ENCODE assay signal across 1 cellular context in the genomic region with DNA sequence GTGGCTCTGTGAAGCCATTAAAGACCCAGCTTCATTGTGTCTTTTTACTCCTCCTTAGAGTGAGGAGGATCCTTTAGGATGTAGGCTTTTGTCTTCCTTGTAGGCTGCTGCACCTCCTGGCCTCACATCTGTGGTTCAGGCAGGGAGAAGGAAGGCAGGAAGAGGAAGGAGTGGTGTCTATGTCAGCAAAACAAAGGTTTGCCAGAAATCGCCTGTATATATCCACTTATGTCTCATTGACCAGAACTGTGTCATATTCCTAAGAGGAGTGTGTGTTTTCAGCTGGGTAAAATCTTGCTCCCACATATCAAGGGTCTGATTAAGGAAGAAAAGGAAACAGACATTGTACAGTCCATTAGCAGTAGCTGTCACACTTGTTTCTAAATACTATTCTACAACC.
TF ChIP-seq lines count a peak whose summit lies in the region.

No MANE protein-coding gene starts in this region.

TF ChIP-seq in WTC11, 78 proteins besides CTCF, POLR2A, EP300 and RAD21 (continued from another document):
- TF ChIP-seq, protein P1, sequence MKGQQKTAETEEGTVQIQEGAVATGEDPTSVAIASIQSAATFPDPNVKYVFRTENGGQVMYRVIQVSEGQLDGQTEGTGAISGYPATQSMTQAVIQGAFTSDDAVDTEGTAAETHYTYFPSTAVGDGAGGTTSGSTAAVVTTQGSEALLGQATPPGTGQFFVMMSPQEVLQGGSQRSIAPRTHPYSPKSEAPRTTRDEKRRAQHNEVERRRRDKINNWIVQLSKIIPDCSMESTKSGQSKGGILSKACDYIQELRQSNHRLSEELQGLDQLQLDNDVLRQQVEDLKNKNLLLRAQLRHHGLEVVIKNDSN (CRISPR knock-in tag; IDR thresholded peaks at IDR 0.05), result no peak
- TF ChIP-seq NR1H2 (CRISPR knock-in tag; IDR thresholded peaks at IDR 0.05) (no peak), TEAD4 (CRISPR knock-in tag; IDR thresholded peaks at IDR 0.05) (no peak), GTF2I (CRISPR knock-in tag; conservative IDR thresholded peaks at IDR 0.05) (no peak), EMX1 (CRISPR knock-in tag; IDR thresholded peaks at IDR 0.05) (no peak), KAT7 (CRISPR knock-in tag; IDR thresholded peaks at IDR 0.05; ENCODE audit: borderline replicate concordance) (no peak), NFATC4 (CRISPR knock-in tag; IDR thresholded peaks at IDR 0.05) (no peak), CREB1 (CRISPR knock-in tag; IDR thresholded peaks at IDR 0.05) (no peak), NFE2L1 (CRISPR knock-in tag; IDR thresholded peaks at IDR 0.05) (no peak), ZNF121 (CRISPR knock-in tag; IDR thresholded peaks at IDR 0.05) (no peak)
- TF ChIP-seq, protein P2, sequence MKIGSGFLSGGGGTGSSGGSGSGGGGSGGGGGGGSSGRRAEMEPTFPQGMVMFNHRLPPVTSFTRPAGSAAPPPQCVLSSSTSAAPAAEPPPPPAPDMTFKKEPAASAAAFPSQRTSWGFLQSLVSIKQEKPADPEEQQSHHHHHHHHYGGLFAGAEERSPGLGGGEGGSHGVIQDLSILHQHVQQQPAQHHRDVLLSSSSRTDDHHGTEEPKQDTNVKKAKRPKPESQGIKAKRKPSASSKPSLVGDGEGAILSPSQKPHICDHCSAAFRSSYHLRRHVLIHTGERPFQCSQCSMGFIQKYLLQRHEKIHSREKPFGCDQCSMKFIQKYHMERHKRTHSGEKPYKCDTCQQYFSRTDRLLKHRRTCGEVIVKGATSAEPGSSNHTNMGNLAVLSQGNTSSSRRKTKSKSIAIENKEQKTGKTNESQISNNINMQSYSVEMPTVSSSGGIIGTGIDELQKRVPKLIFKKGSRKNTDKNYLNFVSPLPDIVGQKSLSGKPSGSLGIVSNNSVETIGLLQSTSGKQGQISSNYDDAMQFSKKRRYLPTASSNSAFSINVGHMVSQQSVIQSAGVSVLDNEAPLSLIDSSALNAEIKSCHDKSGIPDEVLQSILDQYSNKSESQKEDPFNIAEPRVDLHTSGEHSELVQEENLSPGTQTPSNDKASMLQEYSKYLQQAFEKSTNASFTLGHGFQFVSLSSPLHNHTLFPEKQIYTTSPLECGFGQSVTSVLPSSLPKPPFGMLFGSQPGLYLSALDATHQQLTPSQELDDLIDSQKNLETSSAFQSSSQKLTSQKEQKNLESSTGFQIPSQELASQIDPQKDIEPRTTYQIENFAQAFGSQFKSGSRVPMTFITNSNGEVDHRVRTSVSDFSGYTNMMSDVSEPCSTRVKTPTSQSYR (CRISPR knock-in tag; IDR thresholded peaks at IDR 0.05), result no peak
- TF ChIP-seq, protein P3, sequence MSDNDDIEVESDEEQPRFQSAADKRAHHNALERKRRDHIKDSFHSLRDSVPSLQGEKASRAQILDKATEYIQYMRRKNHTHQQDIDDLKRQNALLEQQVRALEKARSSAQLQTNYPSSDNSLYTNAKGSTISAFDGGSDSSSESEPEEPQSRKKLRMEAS (CRISPR knock-in tag; IDR thresholded peaks at IDR 0.05), result no peak
- TF ChIP-seq, protein P4, sequence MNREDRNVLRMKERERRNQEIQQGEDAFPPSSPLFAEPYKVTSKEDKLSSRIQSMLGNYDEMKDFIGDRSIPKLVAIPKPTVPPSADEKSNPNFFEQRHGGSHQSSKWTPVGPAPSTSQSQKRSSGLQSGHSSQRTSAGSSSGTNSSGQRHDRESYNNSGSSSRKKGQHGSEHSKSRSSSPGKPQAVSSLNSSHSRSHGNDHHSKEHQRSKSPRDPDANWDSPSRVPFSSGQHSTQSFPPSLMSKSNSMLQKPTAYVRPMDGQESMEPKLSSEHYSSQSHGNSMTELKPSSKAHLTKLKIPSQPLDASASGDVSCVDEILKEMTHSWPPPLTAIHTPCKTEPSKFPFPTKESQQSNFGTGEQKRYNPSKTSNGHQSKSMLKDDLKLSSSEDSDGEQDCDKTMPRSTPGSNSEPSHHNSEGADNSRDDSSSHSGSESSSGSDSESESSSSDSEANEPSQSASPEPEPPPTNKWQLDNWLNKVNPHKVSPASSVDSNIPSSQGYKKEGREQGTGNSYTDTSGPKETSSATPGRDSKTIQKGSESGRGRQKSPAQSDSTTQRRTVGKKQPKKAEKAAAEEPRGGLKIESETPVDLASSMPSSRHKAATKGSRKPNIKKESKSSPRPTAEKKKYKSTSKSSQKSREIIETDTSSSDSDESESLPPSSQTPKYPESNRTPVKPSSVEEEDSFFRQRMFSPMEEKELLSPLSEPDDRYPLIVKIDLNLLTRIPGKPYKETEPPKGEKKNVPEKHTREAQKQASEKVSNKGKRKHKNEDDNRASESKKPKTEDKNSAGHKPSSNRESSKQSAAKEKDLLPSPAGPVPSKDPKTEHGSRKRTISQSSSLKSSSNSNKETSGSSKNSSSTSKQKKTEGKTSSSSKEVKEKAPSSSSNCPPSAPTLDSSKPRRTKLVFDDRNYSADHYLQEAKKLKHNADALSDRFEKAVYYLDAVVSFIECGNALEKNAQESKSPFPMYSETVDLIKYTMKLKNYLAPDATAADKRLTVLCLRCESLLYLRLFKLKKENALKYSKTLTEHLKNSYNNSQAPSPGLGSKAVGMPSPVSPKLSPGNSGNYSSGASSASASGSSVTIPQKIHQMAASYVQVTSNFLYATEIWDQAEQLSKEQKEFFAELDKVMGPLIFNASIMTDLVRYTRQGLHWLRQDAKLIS (CRISPR knock-in tag; IDR thresholded peaks at IDR 0.05; ENCODE audit: borderline replicate concordance), result no peak
- TF ChIP-seq, protein P5, sequence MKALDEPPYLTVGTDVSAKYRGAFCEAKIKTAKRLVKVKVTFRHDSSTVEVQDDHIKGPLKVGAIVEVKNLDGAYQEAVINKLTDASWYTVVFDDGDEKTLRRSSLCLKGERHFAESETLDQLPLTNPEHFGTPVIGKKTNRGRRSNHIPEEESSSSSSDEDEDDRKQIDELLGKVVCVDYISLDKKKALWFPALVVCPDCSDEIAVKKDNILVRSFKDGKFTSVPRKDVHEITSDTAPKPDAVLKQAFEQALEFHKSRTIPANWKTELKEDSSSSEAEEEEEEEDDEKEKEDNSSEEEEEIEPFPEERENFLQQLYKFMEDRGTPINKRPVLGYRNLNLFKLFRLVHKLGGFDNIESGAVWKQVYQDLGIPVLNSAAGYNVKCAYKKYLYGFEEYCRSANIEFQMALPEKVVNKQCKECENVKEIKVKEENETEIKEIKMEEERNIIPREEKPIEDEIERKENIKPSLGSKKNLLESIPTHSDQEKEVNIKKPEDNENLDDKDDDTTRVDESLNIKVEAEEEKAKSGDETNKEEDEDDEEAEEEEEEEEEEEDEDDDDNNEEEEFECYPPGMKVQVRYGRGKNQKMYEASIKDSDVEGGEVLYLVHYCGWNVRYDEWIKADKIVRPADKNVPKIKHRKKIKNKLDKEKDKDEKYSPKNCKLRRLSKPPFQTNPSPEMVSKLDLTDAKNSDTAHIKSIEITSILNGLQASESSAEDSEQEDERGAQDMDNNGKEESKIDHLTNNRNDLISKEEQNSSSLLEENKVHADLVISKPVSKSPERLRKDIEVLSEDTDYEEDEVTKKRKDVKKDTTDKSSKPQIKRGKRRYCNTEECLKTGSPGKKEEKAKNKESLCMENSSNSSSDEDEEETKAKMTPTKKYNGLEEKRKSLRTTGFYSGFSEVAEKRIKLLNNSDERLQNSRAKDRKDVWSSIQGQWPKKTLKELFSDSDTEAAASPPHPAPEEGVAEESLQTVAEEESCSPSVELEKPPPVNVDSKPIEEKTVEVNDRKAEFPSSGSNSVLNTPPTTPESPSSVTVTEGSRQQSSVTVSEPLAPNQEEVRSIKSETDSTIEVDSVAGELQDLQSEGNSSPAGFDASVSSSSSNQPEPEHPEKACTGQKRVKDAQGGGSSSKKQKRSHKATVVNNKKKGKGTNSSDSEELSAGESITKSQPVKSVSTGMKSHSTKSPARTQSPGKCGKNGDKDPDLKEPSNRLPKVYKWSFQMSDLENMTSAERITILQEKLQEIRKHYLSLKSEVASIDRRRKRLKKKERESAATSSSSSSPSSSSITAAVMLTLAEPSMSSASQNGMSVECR (CRISPR knock-in tag; IDR thresholded peaks at IDR 0.05; ENCODE audit: borderline replicate concordance), result no peak
- TF ChIP-seq, protein P6, sequence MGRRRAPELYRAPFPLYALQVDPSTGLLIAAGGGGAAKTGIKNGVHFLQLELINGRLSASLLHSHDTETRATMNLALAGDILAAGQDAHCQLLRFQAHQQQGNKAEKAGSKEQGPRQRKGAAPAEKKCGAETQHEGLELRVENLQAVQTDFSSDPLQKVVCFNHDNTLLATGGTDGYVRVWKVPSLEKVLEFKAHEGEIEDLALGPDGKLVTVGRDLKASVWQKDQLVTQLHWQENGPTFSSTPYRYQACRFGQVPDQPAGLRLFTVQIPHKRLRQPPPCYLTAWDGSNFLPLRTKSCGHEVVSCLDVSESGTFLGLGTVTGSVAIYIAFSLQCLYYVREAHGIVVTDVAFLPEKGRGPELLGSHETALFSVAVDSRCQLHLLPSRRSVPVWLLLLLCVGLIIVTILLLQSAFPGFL (CRISPR knock-in tag; IDR thresholded peaks at IDR 0.05; ENCODE audit: borderline replicate concordance), result no peak
- TF ChIP-seq, protein P7, sequence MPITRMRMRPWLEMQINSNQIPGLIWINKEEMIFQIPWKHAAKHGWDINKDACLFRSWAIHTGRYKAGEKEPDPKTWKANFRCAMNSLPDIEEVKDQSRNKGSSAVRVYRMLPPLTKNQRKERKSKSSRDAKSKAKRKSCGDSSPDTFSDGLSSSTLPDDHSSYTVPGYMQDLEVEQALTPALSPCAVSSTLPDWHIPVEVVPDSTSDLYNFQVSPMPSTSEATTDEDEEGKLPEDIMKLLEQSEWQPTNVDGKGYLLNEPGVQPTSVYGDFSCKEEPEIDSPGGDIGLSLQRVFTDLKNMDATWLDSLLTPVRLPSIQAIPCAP (CRISPR knock-in tag; IDR thresholded peaks at IDR 0.05), result no peak
- TF ChIP-seq, protein P8, sequence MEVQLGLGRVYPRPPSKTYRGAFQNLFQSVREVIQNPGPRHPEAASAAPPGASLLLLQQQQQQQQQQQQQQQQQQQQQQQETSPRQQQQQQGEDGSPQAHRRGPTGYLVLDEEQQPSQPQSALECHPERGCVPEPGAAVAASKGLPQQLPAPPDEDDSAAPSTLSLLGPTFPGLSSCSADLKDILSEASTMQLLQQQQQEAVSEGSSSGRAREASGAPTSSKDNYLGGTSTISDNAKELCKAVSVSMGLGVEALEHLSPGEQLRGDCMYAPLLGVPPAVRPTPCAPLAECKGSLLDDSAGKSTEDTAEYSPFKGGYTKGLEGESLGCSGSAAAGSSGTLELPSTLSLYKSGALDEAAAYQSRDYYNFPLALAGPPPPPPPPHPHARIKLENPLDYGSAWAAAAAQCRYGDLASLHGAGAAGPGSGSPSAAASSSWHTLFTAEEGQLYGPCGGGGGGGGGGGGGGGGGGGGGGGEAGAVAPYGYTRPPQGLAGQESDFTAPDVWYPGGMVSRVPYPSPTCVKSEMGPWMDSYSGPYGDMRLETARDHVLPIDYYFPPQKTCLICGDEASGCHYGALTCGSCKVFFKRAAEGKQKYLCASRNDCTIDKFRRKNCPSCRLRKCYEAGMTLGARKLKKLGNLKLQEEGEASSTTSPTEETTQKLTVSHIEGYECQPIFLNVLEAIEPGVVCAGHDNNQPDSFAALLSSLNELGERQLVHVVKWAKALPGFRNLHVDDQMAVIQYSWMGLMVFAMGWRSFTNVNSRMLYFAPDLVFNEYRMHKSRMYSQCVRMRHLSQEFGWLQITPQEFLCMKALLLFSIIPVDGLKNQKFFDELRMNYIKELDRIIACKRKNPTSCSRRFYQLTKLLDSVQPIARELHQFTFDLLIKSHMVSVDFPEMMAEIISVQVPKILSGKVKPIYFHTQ (CRISPR knock-in tag; IDR thresholded peaks at IDR 0.05), result no peak
- TF ChIP-seq, protein P9, sequence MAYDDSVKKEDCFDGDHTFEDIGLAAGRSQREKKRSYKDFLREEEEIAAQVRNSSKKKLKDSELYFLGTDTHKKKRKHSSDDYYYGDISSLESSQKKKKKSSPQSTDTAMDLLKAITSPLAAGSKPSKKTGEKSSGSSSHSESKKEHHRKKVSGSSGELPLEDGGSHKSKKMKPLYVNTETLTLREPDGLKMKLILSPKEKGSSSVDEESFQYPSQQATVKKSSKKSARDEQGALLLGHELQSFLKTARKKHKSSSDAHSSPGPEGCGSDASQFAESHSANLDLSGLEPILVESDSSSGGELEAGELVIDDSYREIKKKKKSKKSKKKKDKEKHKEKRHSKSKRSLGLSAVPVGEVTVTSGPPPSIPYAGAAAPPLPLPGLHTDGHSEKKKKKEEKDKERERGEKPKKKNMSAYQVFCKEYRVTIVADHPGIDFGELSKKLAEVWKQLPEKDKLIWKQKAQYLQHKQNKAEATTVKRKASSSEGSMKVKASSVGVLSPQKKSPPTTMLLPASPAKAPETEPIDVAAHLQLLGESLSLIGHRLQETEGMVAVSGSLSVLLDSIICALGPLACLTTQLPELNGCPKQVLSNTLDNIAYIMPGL (CRISPR knock-in tag; IDR thresholded peaks at IDR 0.05), result no peak
